ENCODE assay signal across 10 cellular contexts in the genomic region with DNA sequence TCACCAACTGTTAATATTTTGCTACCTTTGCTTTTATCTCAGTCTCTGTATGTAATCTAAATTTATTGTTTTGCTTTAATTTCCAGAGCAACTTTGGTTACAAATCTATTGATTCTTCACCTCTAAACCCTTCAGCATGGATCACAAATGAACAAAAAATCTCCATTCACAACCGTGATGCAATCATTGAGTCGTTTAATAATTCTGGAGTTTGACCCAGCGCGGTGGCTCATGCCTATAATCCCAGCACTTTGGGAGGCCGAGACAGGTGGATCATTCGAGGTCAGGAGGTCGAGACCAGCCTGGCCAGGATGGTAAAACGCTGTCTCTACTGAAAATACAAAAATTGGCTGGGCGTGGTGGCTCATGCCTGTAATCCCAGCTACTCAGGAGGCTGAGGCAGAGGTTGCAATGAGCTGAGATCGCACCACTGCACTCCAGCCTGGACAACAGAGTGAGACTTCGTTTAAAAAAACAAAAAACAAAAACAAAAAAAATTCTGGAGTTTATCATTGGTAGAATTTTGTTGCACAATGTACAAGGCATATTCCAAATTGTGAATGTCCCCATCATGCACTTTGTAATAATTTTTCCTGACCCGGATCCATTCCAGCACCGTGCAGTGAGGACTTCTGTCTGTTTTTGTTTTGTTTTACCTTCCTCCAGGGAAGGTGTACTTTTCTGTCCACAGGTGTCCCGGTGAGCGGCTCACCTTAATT. TPM values are rescaled to one million over a fixed set of nuclear protein-coding genes. Genes with fewer than 3 reads are reported as not detected.
A peak's percentile ranks its signal among the peaks of the same experiment; 100 is the strongest.
DNase-seq lines count a peak whose midpoint lies in the region; ATAC-seq and TF ChIP-seq lines count a peak whose summit lies in the region.
"Had no signal": no experiment of that assay in that cellular context is flagged by ENCODE, and none has a peak within 500 bp of the region (broad histone marks: within the 10 kb centered on the region; RNA-seq: fewer than 3 reads in every experiment).

No MANE protein-coding gene starts in this region.

- H2AFZ ChIP-seq in GM23248, result peak overlapping the region; percentile 95

- no peaks in the 10 kb centered on the region for H3K27me3 ChIP-seq in GM23248 (replicated peaks; ENCODE audit: insufficient read depth)
- H3K27me3 ChIP-seq: SJSA1 had no signal

- no peaks in the 10 kb centered on the region for H3K9me3 ChIP-seq in GM23248 (ENCODE audit: low read depth)
- H3K9me3 ChIP-seq: SJSA1 had no signal

- no peaks in the 10 kb centered on the region for H3K79me2 ChIP-seq in GM23248 (ENCODE audit: insufficient read depth)

- WGBS in GM23248 (ENCODE audit: low coverage in 1 of 2, low lambda C conversion rate in 2 of 2, missing lambda C conversion rate in 2 of 2), 2 experiments, result 66% methylated on average over 15 of the region's 15 CpGs

- TF ChIP-seq CTCF in WI38 (IDR thresholded peaks at IDR 0.05; ENCODE audit: low read depth, low read length), result no peak
- TF ChIP-seq CTCF in fibroblast of villous mesenchyme (IDR thresholded peaks at IDR 0.05; ENCODE audit: insufficient read depth, low read depth, low read length), result no peak
- no peak for TF ChIP-seq CTCF in retinal pigment epithelial cell (conservative IDR thresholded peaks at IDR 0.05; ENCODE audit: low read depth, low read length)

- no peaks in the 10 kb centered on the region for H3K9me2 ChIP-seq in GM23248 (ENCODE audit: insufficient read depth)

- 0 out of 2 replicates have a peak, but pooled peaks cover 10% of the 10 kb centered on the region for H3F3A ChIP-seq in GM23248 (ENCODE audit: insufficient read depth)

- H3K9ac ChIP-seq in GM23248, result peak overlapping the region; percentile 59

- H4K20me1 ChIP-seq in GM23248 (ENCODE audit: insufficient read depth), result no peaks in the 10 kb centered on the region

- H3K4me3 ChIP-seq in GM23248, result peak overlapping the region; percentile 67
- H3K4me3 ChIP-seq in WI38 (ENCODE audit: low read depth, low read length), result peak overlapping the region; percentile 44
- H3K4me3 ChIP-seq in fibroblast of villous mesenchyme (ENCODE audit: low read depth, low read length), result peak overlapping the region; percentile 26
- H3K4me3 ChIP-seq in retinal pigment epithelial cell (ENCODE audit: low read length), result peak overlapping the region; percentile 32
- H3K4me3 ChIP-seq: SJSA1 had no signal

- in situ Hi-C loops in GM23248 (cut with MboI), result no loop called here

- ATAC-seq in GM19395 (IDR thresholded peaks at IDR 0.05; ENCODE audit: unreplicated experiment), result no peak

- H3K4me1 ChIP-seq in GM23248 (ENCODE audit: insufficient read depth), result peaks cover 18% of the 10 kb centered on the region
- H3K4me1 ChIP-seq: SJSA1 had no signal

- H3K4me2 ChIP-seq in GM23248 (ENCODE audit: unreplicated experiment), result peak overlapping the region; percentile 81

- H3K36me3 ChIP-seq in GM23248 (ENCODE audit: low read depth), result no peaks in the 10 kb centered on the region
- H3K36me3 ChIP-seq: SJSA1 had no signal

- DNase-seq in GM23248, result no peak
- DNase-seq in fibroblast of villous mesenchyme (ENCODE audit: low read depth), result no peak
- no peak for DNase-seq in retinal pigment epithelial cell (ENCODE audit: low read depth)
- no peak for DNase-seq in cerebellum (ENCODE audit: low spot score)
- DNase-seq in foreskin melanocyte, result no peak
- no peak for DNase-seq in pons (ENCODE audit: low spot score)
- DNase-seq: HFFc6 had no signal

- H3K27ac ChIP-seq in GM23248, result no peak overlapping the region
- H3K27ac ChIP-seq: SJSA1 had no signal

RNA-seq across cellular contexts. Expression of gene IDUA, which starts 2.3 kb away (rescaled TPM):
- 26.3 and 30.7 TPM in 2 replicates for total RNA-seq in GM23248 (2014; rRNA removed; shearing (Covaris generic))
- 26.4 and 28.8 TPM in 2 replicates for polyA plus RNA-seq in GM23248 (2016; fragmentation: Nextera tagmentation; extraction: Ambion mirVana)
- total RNA-seq in fibroblast of villous mesenchyme (10.4 and 19.3 TPM in 2 replicates), cerebellum (16.7 TPM)

RNA-seq across cellular contexts. Expression of gene SLC26A1, which starts 8.7 kb away (rescaled TPM):
- total RNA-seq in GM23248 (2014; rRNA removed; shearing (Covaris generic)), result 0.13 and 0.22 TPM in 2 replicates
- 1.6 and 1.8 TPM in 2 replicates for polyA plus RNA-seq in GM23248 (2016; fragmentation: Nextera tagmentation; extraction: Ambion mirVana)
- total RNA-seq in fibroblast of villous mesenchyme (under 0.01 and 0.32 TPM in 2 replicates), cerebellum (3.0 TPM)
- total RNA-seq: SJSA1 had no signal

RNA-seq across cellular contexts. Expression of gene DGKQ, which starts 11.1 kb away (rescaled TPM):
- 16.8 and 18.2 TPM in 2 replicates for total RNA-seq in GM23248 (2014; rRNA removed; shearing (Covaris generic))
- polyA plus RNA-seq in GM23248 (2016; fragmentation: Nextera tagmentation; extraction: Ambion mirVana), result 1.4 and 1.9 TPM in 2 replicates
- total RNA-seq in fibroblast of villous mesenchyme (11.2 and 13.2 TPM in 2 replicates), cerebellum (7.3 TPM)

RNA-seq across cellular contexts. Expression of gene FGFRL1, which starts 26.9 kb away (rescaled TPM):
- total RNA-seq in GM23248 (2014; rRNA removed; shearing (Covaris generic)), result 58.7 and 64.9 TPM in 2 replicates
- polyA plus RNA-seq in GM23248 (2016; fragmentation: Nextera tagmentation; extraction: Ambion mirVana), result 10.8 and 11.1 TPM in 2 replicates
- 8.1 and 8.6 TPM in 2 replicates for total RNA-seq in fibroblast of villous mesenchyme
- total RNA-seq in cerebellum, result 5.3 TPM

RNA-seq across cellular contexts. Expression of gene TMEM175, which starts 52.2 kb away (rescaled TPM):
- total RNA-seq in GM23248 (2014; rRNA removed; shearing (Covaris generic)), result 36.5 and 38.3 TPM in 2 replicates
- polyA plus RNA-seq in GM23248 (2016; fragmentation: Nextera tagmentation; extraction: Ambion mirVana), result 29.8 and 31.2 TPM in 2 replicates
- 8.2 and 10.3 TPM in 2 replicates for total RNA-seq in fibroblast of villous mesenchyme
- total RNA-seq in cerebellum, result 23.3 TPM
